ENCODE assay signal across 19 cellular contexts in genomic region chr20:47817573-47817972, GRCh38.
"Had no signal": no experiment of that assay in that cellular context is flagged by ENCODE, and none has a peak within 500 bp of the region (broad histone marks: within the 10 kb centered on the region; RNA-seq: fewer than 3 reads in every experiment).

No MANE protein-coding gene starts in this region.

- H3K36me3 ChIP-seq: ascending aorta, esophagus squamous epithelium, lower lobe of right lung, transverse colon had no signal

- FAIRE-seq: colon had no signal

- H3K4me3 ChIP-seq: ascending aorta, esophagus squamous epithelium, lower lobe of right lung, skin epidermis, transverse colon had no signal

- H3K27me3 ChIP-seq: ascending aorta had no signal

- H3K9me3 ChIP-seq: ascending aorta, lower lobe of right lung, transverse colon had no signal

- H3K4me1 ChIP-seq: ascending aorta, lower lobe of right lung, transverse colon had no signal

- ATAC-seq: activated CD4-positive, CD25-positive, alpha-beta regulatory T cell treated with anti-CD3 and anti-CD28 coated beads, Interleukin-2, amount 50 U/mL, for 24 hours; left cardiac atrium; lower lobe of right lung; stimulated activated naive CD8-positive, alpha-beta T cell treated with anti-CD3 and anti-CD28 coated beads, Interleukin-15, Interleukin-2, amounts not matched to agents 100 U/mL and 50 U/mL, for 24 hours had no signal

- DNase-seq: activated CD4-positive, alpha-beta T cell treated with anti-CD3 and anti-CD28 coated beads, Interleukin-2, amount 50 U/mL, for 1 hour; activated naive CD4-positive, alpha-beta T cell treated with anti-CD3 and anti-CD28 coated beads, Interleukin-2, amount 10 ng/mL, durations not matched to agents 7 days and 5 days; esophagus squamous epithelium; hypothalamus; left cardiac atrium; lower lobe of right lung; nephron progenitor cell; occipital lobe; right cardiac atrium; stimulated activated CD4-positive, alpha-beta T cell treated with anti-CD3 and anti-CD28 coated beads, Interleukin-4, amount 100 ng/mL, for 4 hours; stimulated activated CD8-positive, alpha-beta memory T cell treated with anti-CD3 and anti-CD28 coated beads, Interleukin-4, amount 100 ng/mL, for 48 hours; stimulated activated naive CD8-positive, alpha-beta T cell treated with anti-CD3 and anti-CD28 coated beads, Interleukin-15, Interleukin-2, amounts not matched to agents 100 U/mL and 50 U/mL, for 24 hours; T-helper 1 cell; T1000; transverse colon had no signal

- H3K27ac ChIP-seq: ascending aorta, esophagus squamous epithelium, lower lobe of right lung, skin epidermis, transverse colon had no signal
